1 cellular context compared by ENCODE assay signal in genomic region chr16:57704011-57704904, GRCh38.
TF ChIP-seq lines count a peak whose summit lies in the region.

No MANE protein-coding gene starts in this region.

TF ChIP-seq in HepG2, 621 proteins besides CTCF, POLR2A, EP300 and RAD21 (continued from another document and continues in another):
- TF ChIP-seq ATF2 (CRISPR knock-in tag; IDR thresholded peaks at IDR 0.05) (0 out of 2 replicates have a peak, but pooled peaks have one; percentile 63), TBX3 (IDR thresholded peaks at IDR 0.05; ENCODE audit: borderline replicate concordance) (no peak), ZNF7 (CRISPR knock-in tag; IDR thresholded peaks at IDR 0.05) (no peak), GMEB1 (CRISPR knock-in tag; IDR thresholded peaks at IDR 0.05; ENCODE audit: borderline replicate concordance) (peak; percentile 49; the same call in 1 of the 2 replicates), UBTF (CRISPR knock-in tag; IDR thresholded peaks at IDR 0.05) (peak; percentile 49; the same call in 1 of the 2 replicates), PATZ1 (CRISPR knock-in tag; IDR thresholded peaks at IDR 0.05) (0 out of 2 replicates have a peak, but pooled peaks have one; percentile 28), ZBTB2 (CRISPR knock-in tag; IDR thresholded peaks at IDR 0.05; ENCODE audit: low read depth) (no peak), PRDM4 (CRISPR knock-in tag; IDR thresholded peaks at IDR 0.05; ENCODE audit: borderline replicate concordance) (no peak), JARID2 (CRISPR knock-in tag; IDR thresholded peaks at IDR 0.05; ENCODE audit: insufficient replicate concordance) (no peak), ELK4 (CRISPR knock-in tag; IDR thresholded peaks at IDR 0.05; ENCODE audit: borderline replicate concordance) (no peak), ZMYM4 (CRISPR knock-in tag; IDR thresholded peaks at IDR 0.05) (peak; percentile 52), ZNF547 (CRISPR knock-in tag; IDR thresholded peaks at IDR 0.05) (no peak; the same call in 1 of the 2 replicates), MYC (CRISPR knock-in tag; IDR thresholded peaks at IDR 0.05; ENCODE audit: borderline replicate concordance) (no peak), ZNF546 (CRISPR knock-in tag; conservative IDR thresholded peaks at IDR 0.05) (no peak), SOX6 (IDR thresholded peaks at IDR 0.05) (no peak), SOX6 (CRISPR knock-in tag; IDR thresholded peaks at IDR 0.05) (peak; percentile 85), KAT2B (IDR thresholded peaks at IDR 0.05; ENCODE audit: borderline replicate concordance, low read depth, low read length) (no peak), THAP11 (CRISPR knock-in tag; IDR thresholded peaks at IDR 0.05) (peak; percentile 68), ARHGAP35 (CRISPR knock-in tag; IDR thresholded peaks at IDR 0.05; ENCODE audit: borderline replicate concordance) (no peak), ZNF224 (CRISPR knock-in tag; IDR thresholded peaks at IDR 0.05) (peak; percentile 79; the same call in 1 of the 2 replicates), KDM5A (IDR thresholded peaks at IDR 0.05; ENCODE audit: borderline replicate concordance, low read length) (peak; percentile 40; the same call in 1 of the 2 replicates), ZNF772 (CRISPR knock-in tag; IDR thresholded peaks at IDR 0.05) (no peak), ZNF597 (CRISPR knock-in tag; IDR thresholded peaks at IDR 0.05) (no peak), GFI1 (CRISPR knock-in tag; IDR thresholded peaks at IDR 0.05; ENCODE audit: borderline replicate concordance) (no peak), SIN3B (IDR thresholded peaks at IDR 0.05; ENCODE audit: low read length) (no peak), HOXA5 (CRISPR knock-in tag; IDR thresholded peaks at IDR 0.05) (no peak), NFYB (CRISPR knock-in tag; IDR thresholded peaks at IDR 0.05) (no peak), TRIM22 (IDR thresholded peaks at IDR 0.05) (no peak), FUBP1 (CRISPR knock-in tag; IDR thresholded peaks at IDR 0.05; ENCODE audit: borderline replicate concordance) (no peak; the same call in 1 of the 2 replicates), E2F5 (CRISPR knock-in tag; conservative IDR thresholded peaks at IDR 0.05) (no peak), RARA (CRISPR knock-in tag; IDR thresholded peaks at IDR 0.05) (no peak; the same call in 1 of the 2 replicates), ZNF556 (CRISPR knock-in tag; IDR thresholded peaks at IDR 0.05; ENCODE audit: borderline replicate concordance) (peak; percentile 67), HMG20A (CRISPR knock-in tag; IDR thresholded peaks at IDR 0.05; ENCODE audit: borderline replicate concordance) (0 out of 2 replicates have a peak, but pooled peaks have one; percentile 18), ZBTB25 (CRISPR knock-in tag; IDR thresholded peaks at IDR 0.05) (peak; percentile 65; the same call in 1 of the 2 replicates), SMARCE1 (IDR thresholded peaks at IDR 0.05; ENCODE audit: borderline replicate concordance) (no peak), ZNF101 (CRISPR knock-in tag; IDR thresholded peaks at IDR 0.05; ENCODE audit: borderline replicate concordance, low read depth) (no peak; the same call in 1 of the 2 replicates)
